In genomic region chr5:43646997-43647396, GRCh38 we compare ENCODE assay signal across 17 cellular contexts. TPM values are rescaled to one million over a fixed set of nuclear protein-coding genes. Genes with fewer than 3 reads are reported as not detected.
A peak's percentile ranks its signal among the peaks of the same experiment; 100 is the strongest.
DNase-seq lines count a peak whose midpoint lies in the region; ATAC-seq and TF ChIP-seq lines count a peak whose summit lies in the region.
"Had no signal": no experiment of that assay in that cellular context is flagged by ENCODE, and none has a peak within 500 bp of the region (broad histone marks: within the 10 kb centered on the region; RNA-seq: fewer than 3 reads in every experiment).

No MANE protein-coding gene starts in this region.

- no peak; the same call in 1 of the 2 replicates for ATAC-seq in HCT116
- ATAC-seq in GM19467 (IDR thresholded peaks at IDR 0.05; ENCODE audit: unreplicated experiment) = no peak
- ATAC-seq: CD8-positive, alpha-beta T cell; left cardiac atrium had no signal

- H3K4me3 ChIP-seq in BJ (ENCODE audit: low read depth, low read length) (no peak overlapping the region), HCT116 (replicated peaks in 1 of 2; ENCODE audit: low read depth in 1 of 2, low read length in 2 of 2) (no peak overlapping the region), fibroblast of the aortic adventitia (ENCODE audit: low read depth, low read length) (no peak overlapping the region)
- H3K4me3 ChIP-seq: esophagus squamous epithelium had no signal

- POLR2A ChIA-PET in BJ (lab: Charles Lee) = no interaction called here
- POLR2A ChIA-PET in HCT116 (lab: Charles Lee) = no interaction called here

- no peak for TF ChIP-seq POLR2A in HCT116 (IDR thresholded peaks at IDR 0.05; ENCODE audit: borderline replicate concordance, extremely low read depth, insufficient read depth, insufficient read length)

- H3K4me2 ChIP-seq in HCT116 (ENCODE audit: low read length) = no peak overlapping the region

- no peaks in the 10 kb centered on the region for H3K9me2 ChIP-seq in HCT116 (ENCODE audit: insufficient read depth)

- intact Hi-C loops in HCT116 (cut with micrococcal nuclease) = no loop called here

- no peaks in the 10 kb centered on the region for H3K9me3 ChIP-seq in HCT116 (ENCODE audit: control insufficient read depth in 1 of 2, insufficient read depth in 1 of 2, low read depth in 1 of 2, low read length in 2 of 2)
- H3K9me3 ChIP-seq: esophagus squamous epithelium had no signal

- DNase-seq in BJ (ENCODE audit: low read depth) (no peak), HCT116 (ENCODE audit: low read depth, low spot score) (no peak), fibroblast of the aortic adventitia (ENCODE audit: low read depth) (peak; percentile 41), NCI-H524 (lab: John Stamatoyannopoulos, UW) (no peak), NOMO-1 treated with DMSO at 0.1 percent for 48 hours (lab: John Stamatoyannopoulos, UW; ENCODE audit: unreplicated experiment) (no peak), SHP77 treated with DMSO at 0.1 percent for 48 hours (lab: John Stamatoyannopoulos, UW) (no peak)
- DNase-seq: activated CD4-positive, alpha-beta T cell treated with anti-CD3 and anti-CD28 coated beads, Interleukin-2, amount 10 ng/mL, durations not matched to agents 7 days and 5 days; activated T-cell treated with anti-CD3 and anti-CD28 coated beads, Interleukin-2, amount 50 U/mL, for 48 hours; amygdala; CD8-positive, alpha-beta T cell; dermis blood vessel endothelial cell; esophagus squamous epithelium; Karpas-422; left cardiac atrium; NCI-H510A had no signal

- peak; percentile 29; the same call in 1 of the 2 replicates for TF ChIP-seq CTCF in BJ (IDR thresholded peaks at IDR 0.05; ENCODE audit: insufficient read depth, low read depth, low read length)
- peak in 2 of 3 experiments; percentile 36 to 40; a peak in 4 of 6 replicates for TF ChIP-seq CTCF in HCT116 (IDR thresholded peaks at IDR 0.05 in 2 of 3, conservative IDR thresholded peaks at IDR 0.05 in 1 of 3; ENCODE audit: borderline replicate concordance in 1 of 3, insufficient read depth in 1 of 3, low read depth in 2 of 3, low read length in 2 of 3)
- peak; percentile 26; the same call in 1 of the 2 replicates for TF ChIP-seq CTCF in VCaP (conservative IDR thresholded peaks at IDR 0.05)
- peak; percentile 40 for TF ChIP-seq CTCF in fibroblast of the aortic adventitia (IDR thresholded peaks at IDR 0.05; ENCODE audit: insufficient read depth, low read length)

- H4K20me1 ChIP-seq in HCT116 (ENCODE audit: insufficient read depth) = no peaks in the 10 kb centered on the region

- RAD21 ChIA-PET in HCT116 (lab: Charles Lee; ENCODE audit: low non-redundant PET in 1 of 2, low total read pairs in 2 of 2, uncharacterized antibody in 2 of 2, unreplicated experiment in 2 of 2) = no interaction called here

- no peak overlapping the region for H3K27ac ChIP-seq in HCT116 (ENCODE audit: low read depth, low read length)
- no peak overlapping the region for H3K27ac ChIP-seq in VCaP
- H3K27ac ChIP-seq: esophagus squamous epithelium had no signal

- no peaks in the 10 kb centered on the region for H3K4me1 ChIP-seq in HCT116 (ENCODE audit: control insufficient read depth in 1 of 2, insufficient read depth in 2 of 2, low read length in 2 of 2)

- H2AFZ ChIP-seq in HCT116 (ENCODE audit: low read depth, low read length, poor library complexity, severe bottlenecking) = no peak overlapping the region

- peaks cover 2% of the 10 kb centered on the region; the same call in 1 of the 2 replicates for H3K36me3 ChIP-seq in BJ (ENCODE audit: control insufficient read depth, insufficient read depth, low read length)
- no peaks in the 10 kb centered on the region for H3K36me3 ChIP-seq in HCT116 (ENCODE audit: control insufficient read depth in 1 of 2, insufficient read depth in 2 of 2, low read length in 2 of 2)

- no peaks in the 10 kb centered on the region for H3K79me2 ChIP-seq in HCT116 (ENCODE audit: insufficient read depth, low read length)

- CTCF ChIA-PET in BJ (lab: Yijun Ruan, JAX) (interaction anchor here (1.4 kb wide), 1 partner anchor 16 kb away, joined by 7 read pairs; no protein-coding TSS in a partner anchor), HCT116 (lab: Charles Lee) (interaction anchor here (2.2 kb wide), 1 partner anchor 16 kb away, joined by 13 read pairs; no protein-coding TSS in a partner anchor)

- no peak for TF ChIP-seq RAD21 in HCT116 (IDR thresholded peaks at IDR 0.05; ENCODE audit: low read depth)

- H3K9ac ChIP-seq in HCT116 (ENCODE audit: low read length) = no peak overlapping the region

- H3K27me3 ChIP-seq in BJ (ENCODE audit: control insufficient read depth, insufficient read depth, low read length) (no peaks in the 10 kb centered on the region), HCT116 (ENCODE audit: insufficient read depth, low read length) (no peaks in the 10 kb centered on the region)
- H3K27me3 ChIP-seq: esophagus squamous epithelium had no signal

- BruUV-seq in HCT116 (replicated peaks; lab: Mats Ljungman, UMichigan) = no TSS peak

TF ChIP-seq in HCT116, 20 proteins besides CTCF, POLR2A, EP300 and RAD21:
- TF ChIP-seq SP1 (IDR thresholded peaks at IDR 0.05; ENCODE audit: low read depth) = no peak
- no peak for TF ChIP-seq CBX3 (IDR thresholded peaks at IDR 0.05; ENCODE audit: low read depth)
- TF ChIP-seq JUND (IDR thresholded peaks at IDR 0.05) = no peak
- TF ChIP-seq POLR2AphosphoS5 (IDR thresholded peaks at IDR 0.05; ENCODE audit: low read depth, low read length) = no peak
- TF ChIP-seq, protein P1, sequence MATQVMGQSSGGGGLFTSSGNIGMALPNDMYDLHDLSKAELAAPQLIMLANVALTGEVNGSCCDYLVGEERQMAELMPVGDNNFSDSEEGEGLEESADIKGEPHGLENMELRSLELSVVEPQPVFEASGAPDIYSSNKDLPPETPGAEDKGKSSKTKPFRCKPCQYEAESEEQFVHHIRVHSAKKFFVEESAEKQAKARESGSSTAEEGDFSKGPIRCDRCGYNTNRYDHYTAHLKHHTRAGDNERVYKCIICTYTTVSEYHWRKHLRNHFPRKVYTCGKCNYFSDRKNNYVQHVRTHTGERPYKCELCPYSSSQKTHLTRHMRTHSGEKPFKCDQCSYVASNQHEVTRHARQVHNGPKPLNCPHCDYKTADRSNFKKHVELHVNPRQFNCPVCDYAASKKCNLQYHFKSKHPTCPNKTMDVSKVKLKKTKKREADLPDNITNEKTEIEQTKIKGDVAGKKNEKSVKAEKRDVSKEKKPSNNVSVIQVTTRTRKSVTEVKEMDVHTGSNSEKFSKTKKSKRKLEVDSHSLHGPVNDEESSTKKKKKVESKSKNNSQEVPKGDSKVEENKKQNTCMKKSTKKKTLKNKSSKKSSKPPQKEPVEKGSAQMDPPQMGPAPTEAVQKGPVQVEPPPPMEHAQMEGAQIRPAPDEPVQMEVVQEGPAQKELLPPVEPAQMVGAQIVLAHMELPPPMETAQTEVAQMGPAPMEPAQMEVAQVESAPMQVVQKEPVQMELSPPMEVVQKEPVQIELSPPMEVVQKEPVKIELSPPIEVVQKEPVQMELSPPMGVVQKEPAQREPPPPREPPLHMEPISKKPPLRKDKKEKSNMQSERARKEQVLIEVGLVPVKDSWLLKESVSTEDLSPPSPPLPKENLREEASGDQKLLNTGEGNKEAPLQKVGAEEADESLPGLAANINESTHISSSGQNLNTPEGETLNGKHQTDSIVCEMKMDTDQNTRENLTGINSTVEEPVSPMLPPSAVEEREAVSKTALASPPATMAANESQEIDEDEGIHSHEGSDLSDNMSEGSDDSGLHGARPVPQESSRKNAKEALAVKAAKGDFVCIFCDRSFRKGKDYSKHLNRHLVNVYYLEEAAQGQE (IDR thresholded peaks at IDR 0.05; ENCODE audit: low read depth) = no peak
- TF ChIP-seq TCF7L2 (IDR thresholded peaks at IDR 0.05; ENCODE audit: borderline replicate concordance, extremely low read depth, insufficient read depth, insufficient read length) = no peak
- TF ChIP-seq, protein P2, sequence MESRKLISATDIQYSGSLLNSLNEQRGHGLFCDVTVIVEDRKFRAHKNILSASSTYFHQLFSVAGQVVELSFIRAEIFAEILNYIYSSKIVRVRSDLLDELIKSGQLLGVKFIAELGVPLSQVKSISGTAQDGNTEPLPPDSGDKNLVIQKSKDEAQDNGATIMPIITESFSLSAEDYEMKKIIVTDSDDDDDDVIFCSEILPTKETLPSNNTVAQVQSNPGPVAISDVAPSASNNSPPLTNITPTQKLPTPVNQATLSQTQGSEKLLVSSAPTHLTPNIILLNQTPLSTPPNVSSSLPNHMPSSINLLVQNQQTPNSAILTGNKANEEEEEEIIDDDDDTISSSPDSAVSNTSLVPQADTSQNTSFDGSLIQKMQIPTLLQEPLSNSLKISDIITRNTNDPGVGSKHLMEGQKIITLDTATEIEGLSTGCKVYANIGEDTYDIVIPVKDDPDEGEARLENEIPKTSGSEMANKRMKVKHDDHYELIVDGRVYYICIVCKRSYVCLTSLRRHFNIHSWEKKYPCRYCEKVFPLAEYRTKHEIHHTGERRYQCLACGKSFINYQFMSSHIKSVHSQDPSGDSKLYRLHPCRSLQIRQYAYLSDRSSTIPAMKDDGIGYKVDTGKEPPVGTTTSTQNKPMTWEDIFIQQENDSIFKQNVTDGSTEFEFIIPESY (IDR thresholded peaks at IDR 0.05; ENCODE audit: extremely low read depth, insufficient replicate concordance, low read length) = no peak
TF ChIP-seq in HCT116: peak in this region for 0.

RNA-seq across cellular contexts. Expression of gene NNT, which starts 44.0 kb away (rescaled TPM):
- polyA plus RNA-seq in BJ (2011; rRNA removed) = 44.8 and 48.7 TPM in 2 replicates
- 43.9 and 61.9 TPM in 2 replicates for polyA minus RNA-seq in BJ (2011; rRNA and poly(A)+ RNA removed)
- total RNA-seq in HCT116 (2021; ENCODE audit: unreplicated experiment) (0.32 TPM), fibroblast of the aortic adventitia (ENCODE audit: low replicate concordance) (54.2 and 80.3 TPM in 2 replicates)
- not detected in 2 replicates for polyA plus RNA-seq in HCT116 (2012)

Comparison
In these comparisons a context has a peak if more than half of its experiments do, and no peak if none do; other contexts are left out.
1. RNA of gene NNT, which starts 44.0 kb away (total RNA-seq): 54.2 to 80.3 TPM in fibroblast of the aortic adventitia; 0.32 TPM in HCT116 (single experiment); every median in the first group is over 10 times any median in the second.
2. Peak in every context shown above with its lines, with median percentiles within 50 percentile points of each other: CTCF ChIP-seq.